In genomic region chr6:138088307-138088744, GRCh38 we compare ENCODE assay signal across 10 cellular contexts. TPM values are rescaled to one million over a fixed set of nuclear protein-coding genes. Genes with fewer than 3 reads are reported as not detected.
DNase-seq lines count a peak whose midpoint lies in the region; FAIRE-seq and TF ChIP-seq lines count a peak whose summit lies in the region.
"Had no signal": no experiment of that assay in that cellular context is flagged by ENCODE, and none has a peak within 500 bp of the region (broad histone marks: within the 10 kb centered on the region; RNA-seq: fewer than 3 reads in every experiment).

No MANE protein-coding gene starts in this region.

- H3K9me3 ChIP-seq in hepatocyte (ENCODE audit: low read depth): no peaks in the 10 kb centered on the region

- peak overlapping the region; percentile 45 for H3K4me2 ChIP-seq in hepatocyte

- no peaks in the 10 kb centered on the region for H3K4me1 Mint-ChIP-seq in activated T-helper 1 cell treated with anti-CD3 and anti-CD28 coated beads, Interleukin-12 subunit alpha, Interleukin-12 subunit beta, Interleukin-2, Interleukin-4 antibody, amounts not matched to agents 30 ng/mL and 10 ng/mL and 1 ng/mL, durations not matched to agents 14 hours and 24 hours and 36 hours (ENCODE audit: low read depth)

- peak overlapping the region; percentile 56 for H3K27ac ChIP-seq in hepatocyte

- DNase-seq in NOMO-1 treated with DMSO at 0.1 percent for 48 hours (lab: John Stamatoyannopoulos, UW; ENCODE audit: unreplicated experiment) (peak; percentile 16), NOMO-1 treated with dmso at 0.1 percent for 144 hours (lab: John Stamatoyannopoulos, UW; ENCODE audit: unreplicated experiment) (no peak), hepatocyte (ENCODE audit: low spot score) (peak; percentile 69), GM10248 (ENCODE audit: extremely low spot score) (no peak), GM13976 (ENCODE audit: low spot score) (no peak), NCI-H446 treated with DMSO at 0.1 percent for 48 hours (lab: John Stamatoyannopoulos, UW) (no peak)
- no peak for DNase-seq in activated T-helper 1 cell treated with anti-CD3 and anti-CD28 coated beads, Interleukin-12 subunit alpha, Interleukin-12 subunit beta, Interleukin-2, Interleukin-4 antibody, amounts not matched to agents 30 ng/mL and 10 ng/mL and 1 ng/mL, durations not matched to agents 14 hours and 24 hours and 36 hours (ENCODE audit: low spot score)
- DNase-seq: C1 segment of cervical spinal cord, hypothalamus had no signal

- peak; percentile 75 for FAIRE-seq in TTC549 (lab: Jason Lieb, UNC)

- H3K27me3 Mint-ChIP-seq in activated T-helper 1 cell treated with anti-CD3 and anti-CD28 coated beads, Interleukin-12 subunit alpha, Interleukin-12 subunit beta, Interleukin-2, Interleukin-4 antibody, amounts not matched to agents 30 ng/mL and 10 ng/mL and 1 ng/mL, durations not matched to agents 14 hours and 24 hours and 36 hours (ENCODE audit: insufficient read depth): peaks cover 6% of the 10 kb centered on the region

- peaks cover 4% of the 10 kb centered on the region for H3K36me3 Mint-ChIP-seq in activated T-helper 1 cell treated with anti-CD3 and anti-CD28 coated beads, Interleukin-12 subunit alpha, Interleukin-12 subunit beta, Interleukin-2, Interleukin-4 antibody, amounts not matched to agents 30 ng/mL and 10 ng/mL and 1 ng/mL, durations not matched to agents 14 hours and 24 hours and 36 hours (ENCODE audit: low read depth)

- no peaks in the 10 kb centered on the region for H3K9me3 Mint-ChIP-seq in activated T-helper 1 cell treated with anti-CD3 and anti-CD28 coated beads, Interleukin-12 subunit alpha, Interleukin-12 subunit beta, Interleukin-2, Interleukin-4 antibody, amounts not matched to agents 30 ng/mL and 10 ng/mL and 1 ng/mL, durations not matched to agents 14 hours and 24 hours and 36 hours

- H3K4me1 ChIP-seq in hepatocyte (ENCODE audit: insufficient read depth): peaks cover 22% of the 10 kb centered on the region

- no peaks in the 10 kb centered on the region for H3K27me3 ChIP-seq in hepatocyte

- POLR2A ChIA-PET in GM10248 (lab: Yijun Ruan, JAX): no interaction called here

- intact Hi-C loops in activated T-helper 1 cell treated with anti-CD3 and anti-CD28 coated beads, Interleukin-12 subunit alpha, Interleukin-12 subunit beta, Interleukin-2, Interleukin-4 antibody, amounts not matched to agents 30 ng/mL and 10 ng/mL and 1 ng/mL, durations not matched to agents 14 hours and 24 hours and 36 hours (cut with micrococcal nuclease): no loop called here

- no peak overlapping the region for H3K27ac Mint-ChIP-seq in activated T-helper 1 cell treated with anti-CD3 and anti-CD28 coated beads, Interleukin-12 subunit alpha, Interleukin-12 subunit beta, Interleukin-2, Interleukin-4 antibody, amounts not matched to agents 30 ng/mL and 10 ng/mL and 1 ng/mL, durations not matched to agents 14 hours and 24 hours and 36 hours

- 17% methylated on average over 4 of the region's 4 CpGs for WGBS in hepatocyte (ENCODE audit: low lambda C conversion rate, missing lambda C conversion rate)

- in situ Hi-C loops in GM13976 (cut with MboI; ENCODE audit: low sequenced_read_pairs, unreplicated experiment): no loop called here

- CTCF ChIA-PET in GM10248 (lab: Yijun Ruan, JAX): no interaction called here

- no peak overlapping the region for H3K4me3 ChIP-seq in hepatocyte

- no peaks in the 10 kb centered on the region for H4K20me1 ChIP-seq in hepatocyte (ENCODE audit: insufficient read depth, poor library complexity, severe bottlenecking)

- H3K4me3 Mint-ChIP-seq in activated T-helper 1 cell treated with anti-CD3 and anti-CD28 coated beads, Interleukin-12 subunit alpha, Interleukin-12 subunit beta, Interleukin-2, Interleukin-4 antibody, amounts not matched to agents 30 ng/mL and 10 ng/mL and 1 ng/mL, durations not matched to agents 14 hours and 24 hours and 36 hours: no peak overlapping the region

- TF ChIP-seq CTCF in hepatocyte (IDR thresholded peaks at IDR 0.05; ENCODE audit: poor library complexity): no peak
- TF ChIP-seq CTCF in GM10248 (IDR thresholded peaks at IDR 0.05; ENCODE audit: control extremely low read depth, extremely low read depth, low read depth, missing control alignments): no peak
- no peak for TF ChIP-seq CTCF in GM13976 (IDR thresholded peaks at IDR 0.05; ENCODE audit: borderline replicate concordance, control extremely low read depth, extremely low read depth, insufficient read depth, missing control alignments)

- H2AFZ ChIP-seq in hepatocyte: no peak overlapping the region

- H3K36me3 ChIP-seq in hepatocyte (replicated peaks; ENCODE audit: insufficient read depth, low read depth): no peaks in the 10 kb centered on the region

- no peaks in the 10 kb centered on the region for H3K9me2 ChIP-seq in hepatocyte (replicated peaks; ENCODE audit: insufficient read depth)

- H3K79me2 ChIP-seq in hepatocyte: no peaks in the 10 kb centered on the region

RNA-seq across cellular contexts. Expression of gene PERP, which starts 18.9 kb away (rescaled TPM):
- total RNA-seq in hepatocyte: 81.8 and 85.2 TPM in 2 replicates
- 90.2 and 104 TPM in 2 replicates for polyA plus RNA-seq in hepatocyte
- 5.6 and 5.7 TPM in 2 replicates for total RNA-seq in activated T-helper 1 cell treated with anti-CD3 and anti-CD28 coated beads, Interleukin-12 subunit alpha, Interleukin-12 subunit beta, Interleukin-2, Interleukin-4 antibody, amounts not matched to agents 30 ng/mL and 10 ng/mL and 1 ng/mL, durations not matched to agents 14 hours and 24 hours and 36 hours

Comparison
In these comparisons a context has a peak if more than half of its experiments do, and no peak if none do; other contexts are left out.
1. DNase-seq: peak in NOMO-1 treated with DMSO at 0.1 percent for 48 hours (single experiment) and hepatocyte (single experiment); none in NOMO-1 treated with dmso at 0.1 percent for 144 hours (single experiment), GM10248 (single experiment), GM13976 (single experiment), NCI-H446 treated with DMSO at 0.1 percent for 48 hours (single experiment) and activated T-helper 1 cell treated with anti-CD3 and anti-CD28 coated beads, Interleukin-12 subunit alpha, Interleukin-12 subunit beta, Interleukin-2, Interleukin-4 antibody, amounts not matched to agents 30 ng/mL and 10 ng/mL and 1 ng/mL, durations not matched to agents 14 hours and 24 hours and 36 hours (single experiment).
2. RNA of gene PERP, which starts 18.9 kb away (total RNA-seq): 81.8 to 85.2 TPM in hepatocyte; 5.6 to 5.7 TPM in activated T-helper 1 cell treated with anti-CD3 and anti-CD28 coated beads, Interleukin-12 subunit alpha, Interleukin-12 subunit beta, Interleukin-2, Interleukin-4 antibody, amounts not matched to agents 30 ng/mL and 10 ng/mL and 1 ng/mL, durations not matched to agents 14 hours and 24 hours and 36 hours; every median in the first group is over 10 times any median in the second.